ENCODE assay signal across 9 cellular contexts in genomic region chr6:3022765-3023662, GRCh38. TPM values are rescaled to one million over a fixed set of nuclear protein-coding genes. Genes with fewer than 3 reads are reported as not detected.
A peak's percentile ranks its signal among the peaks of the same experiment; 100 is the strongest.
DNase-seq lines count a peak whose midpoint lies in the region; ATAC-seq, FAIRE-seq and TF ChIP-seq lines count a peak whose summit lies in the region.
"Had no signal": no experiment of that assay in that cellular context is flagged by ENCODE, and none has a peak within 500 bp of the region (broad histone marks: within the 10 kb centered on the region; RNA-seq: fewer than 3 reads in every experiment).

No MANE protein-coding gene starts in this region.

- H3K4me1 ChIP-seq in liver (ENCODE audit: control insufficient read depth in 4 of 4, insufficient read depth in 4 of 4, low read length in 3 of 4) (peaks cover 2 to 18% (median 3%) of the 10 kb centered on the region in 4 donors), HepG2 (ENCODE audit: insufficient read depth, low read length) (peaks cover 23% of the 10 kb centered on the region), SJCRH30 (no peaks in the 10 kb centered on the region; the same call in 1 of the 2 replicates), breast epithelium (no peaks in the 10 kb centered on the region), mucosa of descending colon (ENCODE audit: low read depth) (peaks cover 15% of the 10 kb centered on the region), upper lobe of left lung (peaks cover 25 to 40% (median 35%) of the 10 kb centered on the region in 4 donors)

- no peak for TF ChIP-seq CTCF in liver (IDR thresholded peaks at IDR 0.05; ENCODE audit: low read depth, low read length, missing input control)
- TF ChIP-seq CTCF in HepG2 (CRISPR knock-in tag; IDR thresholded peaks at IDR 0.05) = no peak
- no peak for TF ChIP-seq CTCF in breast epithelium (IDR thresholded peaks at IDR 0.05)
- TF ChIP-seq CTCF in mucosa of descending colon (IDR thresholded peaks at IDR 0.05) = no peak
- no peak for TF ChIP-seq CTCF in upper lobe of left lung (IDR thresholded peaks at IDR 0.05)

- DNase-seq in HepG2 (ENCODE audit: low spot score) (no peak), SJCRH30 (peak in 1 of 2 experiments; percentile 15), breast epithelium (ENCODE audit: low spot score in 2 of 2) (no peak), mucosa of descending colon (peak in 2 of 3 donors; percentile 40 to 67), upper lobe of left lung (peak; percentile 56 to 76), NCI-H187 treated with DMSO at 0.1 percent for 48 hours (lab: John Stamatoyannopoulos, UW) (no peak), NCI-H2196 (lab: John Stamatoyannopoulos, UW; ENCODE audit: unreplicated experiment) (no peak)

- H3K4me3 ChIP-seq in liver (ENCODE audit: low read depth in 1 of 3, low read length in 3 of 3) = peak overlapping the region; percentile 47 to 60 (median 49)
- no peak overlapping the region for H3K4me3 ChIP-seq in HepG2 (replicated peaks in 1 of 3; ENCODE audit: insufficient read depth in 1 of 3, low read depth in 2 of 3, low read length in 3 of 3)
- peak overlapping the region; percentile 49 for H3K4me3 ChIP-seq in SJCRH30
- peak overlapping the region; percentile 51 to 69 (median 64) for H3K4me3 ChIP-seq in breast epithelium
- no peak overlapping the region for H3K4me3 ChIP-seq in mucosa of descending colon
- peak overlapping the region; percentile 0 to 55 (median 52) for H3K4me3 ChIP-seq in upper lobe of left lung
- H3K4me3 ChIP-seq: cardiac muscle cell had no signal

- TF ChIP-seq EP300 in HepG2 (IDR thresholded peaks at IDR 0.05; ENCODE audit: low read depth in 2 of 2, low read length in 2 of 2) (no peak), HepG2 (CRISPR knock-in tag; IDR thresholded peaks at IDR 0.05; ENCODE audit: borderline replicate concordance) (no peak), upper lobe of left lung (IDR thresholded peaks at IDR 0.05) (no peak)

- POLR2A ChIA-PET in HepG2 (lab: Yijun Ruan, JAX) = interaction anchor here (1.3 kb wide), 1 partner anchor 31 kb away, joined by 3 read pairs; no protein-coding TSS in a partner anchor

- FAIRE-seq in HepG2 (lab: Jason Lieb, UNC) = no peak

- H3K36me3 ChIP-seq in liver (ENCODE audit: control insufficient read depth in 4 of 4, insufficient read depth in 3 of 4, low read depth in 1 of 4, low read length in 3 of 4) = peaks cover 0 to 14% (median 11%) of the 10 kb centered on the region in 4 donors
- peaks cover 1 to 12% of the 10 kb centered on the region in 2 experiments; a peak in 3 of 5 replicates for H3K36me3 ChIP-seq in HepG2 (replicated peaks in 1 of 2; ENCODE audit: control insufficient read depth in 1 of 2, insufficient read depth in 2 of 2, low read length in 2 of 2)
- no peaks in the 10 kb centered on the region for H3K36me3 ChIP-seq in SJCRH30
- no peaks in the 10 kb centered on the region for H3K36me3 ChIP-seq in breast epithelium
- H3K36me3 ChIP-seq in mucosa of descending colon (ENCODE audit: low read depth) = no peaks in the 10 kb centered on the region
- peaks cover 0 to 19% (median 2%) of the 10 kb centered on the region in 4 donors for H3K36me3 ChIP-seq in upper lobe of left lung

- TF ChIP-seq POLR2A in HepG2 (IDR thresholded peaks at IDR 0.05; ENCODE audit: insufficient read depth in 1 of 2, low read depth in 2 of 2, low read length in 2 of 2) (no peak), breast epithelium (IDR thresholded peaks at IDR 0.05) (no peak), upper lobe of left lung (IDR thresholded peaks at IDR 0.05) (peak in 1 of 4 donors; percentile 8)

- H3K4me2 ChIP-seq in HepG2 (ENCODE audit: low read depth, low read length) = no peak overlapping the region

- H3K9ac ChIP-seq in liver (ENCODE audit: low read depth in 1 of 2, low read length in 2 of 2) = no peak overlapping the region
- no peak overlapping the region for H3K9ac ChIP-seq in HepG2 (ENCODE audit: insufficient read depth, low read depth, low read length)

- TF ChIP-seq RAD21 in liver (IDR thresholded peaks at IDR 0.05) = no peak
- TF ChIP-seq RAD21 in HepG2 (CRISPR knock-in tag; IDR thresholded peaks at IDR 0.05) = no peak

- intact Hi-C loops in HepG2 (cut with micrococcal nuclease; ENCODE audit: unreplicated experiment) (no loop called here), breast epithelium (cut with DNase I; ENCODE audit: low total_unique reads) (no loop called here), mucosa of descending colon (cut with DNase I, micrococcal nuclease) (no loop called here)

- H2AFZ ChIP-seq in HepG2 (ENCODE audit: low read length) = no peak overlapping the region

- no TSS peak for BruUV-seq in HepG2 (replicated peaks; lab: Mats Ljungman, UMichigan)

- H3K27me3 ChIP-seq in liver (ENCODE audit: control insufficient read depth in 4 of 4, insufficient read depth in 4 of 4, low read length in 3 of 4) (no peaks in the 10 kb centered on the region), HepG2 (ENCODE audit: control insufficient read depth in 1 of 2, insufficient read depth in 2 of 2, low read length in 2 of 2) (no peaks in the 10 kb centered on the region), SJCRH30 (no peaks in the 10 kb centered on the region), breast epithelium (no peaks in the 10 kb centered on the region), upper lobe of left lung (no peaks in the 10 kb centered on the region)
- H3K27me3 ChIP-seq: cardiac muscle cell had no signal

- H3K27ac ChIP-seq in liver (ENCODE audit: low read depth in 1 of 2, low read length in 2 of 2) (peak overlapping the region; percentile 78 to 81), HepG2 (ENCODE audit: extremely low read length, insufficient read depth, low read length) (no peak overlapping the region), SJCRH30 (peak overlapping the region; percentile 38; the same call in 1 of the 2 replicates), breast epithelium (peak overlapping the region; percentile 88 to 94), upper lobe of left lung (peak overlapping the region; percentile 85 to 94 (median 90))
- H3K27ac ChIP-seq: cardiac muscle cell had no signal

- H4K20me1 ChIP-seq in HepG2 (ENCODE audit: insufficient read depth, low read length) = no peaks in the 10 kb centered on the region

- CTCF ChIA-PET in HepG2 (lab: Yijun Ruan, JAX; ENCODE audit: low intra/inter-chr PET ratio, low total read pairs) = no interaction called here

- in situ Hi-C loops in HepG2 (cut with HindIII; ENCODE audit: extremely low pct_ligation_motif_present, low pct_unique_long_range_greater_than_20kb) = no loop called here

- WGBS in liver = 46% methylated on average over 26 of the region's 26 CpGs
- WGBS in HepG2 (ENCODE audit: low lambda C conversion rate) = 98% methylated on average over 26 of the region's 26 CpGs
- WGBS in upper lobe of left lung, 2 donors = 36 to 37% methylated on average over 18 to 26 of the region's 26 CpGs

- no peak for ATAC-seq in HepG2
- peak; percentile 23 for ATAC-seq in mucosa of descending colon
- ATAC-seq in upper lobe of left lung (ENCODE audit: low FRiP score in 2 of 2) = peak in 1 of 2 donors; percentile 7

- no peaks in the 10 kb centered on the region for H3K79me2 ChIP-seq in HepG2 (ENCODE audit: insufficient read depth, low read length)

- H3K9me3 ChIP-seq in liver (ENCODE audit: control insufficient read depth in 4 of 4, low read length in 3 of 4) = no peaks in the 10 kb centered on the region
- H3K9me3 ChIP-seq in HepG2 (ENCODE audit: low read length) = no peaks in the 10 kb centered on the region
- no peaks in the 10 kb centered on the region for H3K9me3 ChIP-seq in SJCRH30 (replicated peaks)
- H3K9me3 ChIP-seq in breast epithelium = no peaks in the 10 kb centered on the region
- H3K9me3 ChIP-seq in mucosa of descending colon = no peaks in the 10 kb centered on the region
- no peaks in the 10 kb centered on the region for H3K9me3 ChIP-seq in upper lobe of left lung

RNA-seq across cellular contexts. Expression of gene NQO2, which starts 23.3 kb away (rescaled TPM):
- total RNA-seq in liver = 100 to 1,000 TPM in 1 of 2 donors, 10 to 100 TPM in 1; 11.5 to 124 TPM
- polyA plus RNA-seq in liver = 100 to 1,000 TPM in 1 of 2 donors, 10 to 100 TPM in 1; 61.7 to 127 TPM
- total RNA-seq in HepG2 (2016; rRNA removed; fragmentation: Illumina TruSeq; extraction: Trizol) = 56.5 and 63.0 TPM in 2 replicates
- 44.8 and 70.6 TPM in 2 replicates for total RNA-seq in HepG2 (2016; cell fraction: cytosol; rRNA removed; fragmentation: Illumina TruSeq; extraction: Trizol; ENCODE audit: low read depth)
- 56.8 and 60.6 TPM in 2 replicates for total RNA-seq in HepG2 (2016; cell fraction: insoluble cytoplasmic fraction; rRNA removed; fragmentation: Illumina TruSeq; extraction: Trizol)
- total RNA-seq in HepG2 (2016; cell fraction: membrane; rRNA removed; fragmentation: Illumina TruSeq; extraction: Trizol) = 53.4 and 80.8 TPM in 2 replicates
- total RNA-seq in HepG2 (2016; cell fraction: nucleus; rRNA removed; fragmentation: Illumina TruSeq; extraction: Trizol) = 34.2 and 36.9 TPM in 2 replicates
- polyA plus RNA-seq in HepG2 (2011; rRNA removed) = 27.4 and 32.2 TPM in 2 replicates
- 29.5 and 31.9 TPM in 2 replicates for polyA plus RNA-seq in HepG2 (2011; cell fraction: cytosol; rRNA removed)
- polyA plus RNA-seq in HepG2 (2011; cell fraction: nucleus; rRNA removed) = 30.7 and 34.4 TPM in 2 replicates
- 15.7 and 17.8 TPM in 2 replicates for polyA plus RNA-seq in HepG2 (2012)
- polyA plus RNA-seq in HepG2 (2016; cell fraction: cytosol; fragmentation: Illumina TruSeq; extraction: Trizol; ENCODE audit: low read depth) = 48.7 and 84.9 TPM in 2 replicates
- 61.8 and 64.6 TPM in 2 replicates for polyA plus RNA-seq in HepG2 (2016; cell fraction: insoluble cytoplasmic fraction; fragmentation: Illumina TruSeq; extraction: Trizol; ENCODE audit: low read depth)
- polyA plus RNA-seq in HepG2 (2016; cell fraction: membrane; fragmentation: Illumina TruSeq; extraction: Trizol; ENCODE audit: low read depth) = 49.3 and 82.9 TPM in 2 replicates
- 65.1 and 69.0 TPM in 2 replicates for polyA plus RNA-seq in HepG2 (2016; cell fraction: nucleus; fragmentation: Illumina TruSeq; extraction: Trizol; ENCODE audit: insufficient read depth, low read depth)
- 15.8 and 89.9 TPM in 2 replicates for polyA minus RNA-seq in HepG2 (2011; rRNA and poly(A)+ RNA removed; ENCODE audit: low replicate concordance)
- 9.1 and 15.4 TPM in 2 replicates for polyA minus RNA-seq in HepG2 (2011; cell fraction: cytosol; rRNA and poly(A)+ RNA removed)
- 17.7 and 19.6 TPM in 2 replicates for polyA minus RNA-seq in HepG2 (2011; cell fraction: nucleus; rRNA and poly(A)+ RNA removed)
- 15.4 and 17.5 TPM in 2 replicates for total RNA-seq in SJCRH30 (2014; rRNA removed; shearing (Covaris generic))
- 10 to 100 TPM; 23.6 to 64.6 (median 24.9) TPM for total RNA-seq in breast epithelium
- total RNA-seq in mucosa of descending colon = 10 to 100 TPM; 13.4 to 24.1 (median 23.2) TPM
- total RNA-seq in upper lobe of left lung = 10 to 100 TPM; 10.6 to 34.3 (median 18.6) TPM

RNA-seq across cellular contexts. Expression of gene RIPK1, which starts 45.3 kb away (rescaled TPM):
- 10 to 100 TPM; 14.0 to 27.2 TPM for total RNA-seq in liver
- 10 to 100 TPM in 1 of 2 donors, 1 to 10 TPM in 1; 6.7 to 12.6 TPM for polyA plus RNA-seq in liver
- 10.3 and 15.0 TPM in 2 replicates for total RNA-seq in HepG2 (2016; rRNA removed; fragmentation: Illumina TruSeq; extraction: Trizol)
- 4.5 and 4.9 TPM in 2 replicates for total RNA-seq in HepG2 (2016; cell fraction: cytosol; rRNA removed; fragmentation: Illumina TruSeq; extraction: Trizol; ENCODE audit: low read depth)
- 10.6 and 13.6 TPM in 2 replicates for total RNA-seq in HepG2 (2016; cell fraction: insoluble cytoplasmic fraction; rRNA removed; fragmentation: Illumina TruSeq; extraction: Trizol)
- total RNA-seq in HepG2 (2016; cell fraction: membrane; rRNA removed; fragmentation: Illumina TruSeq; extraction: Trizol) = 5.4 and 6.4 TPM in 2 replicates
- total RNA-seq in HepG2 (2016; cell fraction: nucleus; rRNA removed; fragmentation: Illumina TruSeq; extraction: Trizol) = 7.4 and 9.7 TPM in 2 replicates
- polyA plus RNA-seq in HepG2 (2011; rRNA removed) = 9.0 and 10.7 TPM in 2 replicates
- polyA plus RNA-seq in HepG2 (2011; cell fraction: cytosol; rRNA removed) = 6.2 and 9.2 TPM in 2 replicates
- 9.5 and 13.1 TPM in 2 replicates for polyA plus RNA-seq in HepG2 (2011; cell fraction: nucleus; rRNA removed)
- 7.6 and 10.8 TPM in 2 replicates for polyA plus RNA-seq in HepG2 (2012)
- 0.89 and 0.95 TPM in 2 replicates for polyA plus RNA-seq in HepG2 (2016; cell fraction: cytosol; fragmentation: Illumina TruSeq; extraction: Trizol; ENCODE audit: low read depth)
- 11.8 and 12.1 TPM in 2 replicates for polyA plus RNA-seq in HepG2 (2016; cell fraction: insoluble cytoplasmic fraction; fragmentation: Illumina TruSeq; extraction: Trizol; ENCODE audit: low read depth)
- polyA plus RNA-seq in HepG2 (2016; cell fraction: membrane; fragmentation: Illumina TruSeq; extraction: Trizol; ENCODE audit: low read depth) = 2.3 and 2.7 TPM in 2 replicates
- 19.4 and 21.2 TPM in 2 replicates for polyA plus RNA-seq in HepG2 (2016; cell fraction: nucleus; fragmentation: Illumina TruSeq; extraction: Trizol; ENCODE audit: insufficient read depth, low read depth)
- 5.4 and 9.3 TPM in 2 replicates for polyA minus RNA-seq in HepG2 (2011; rRNA and poly(A)+ RNA removed; ENCODE audit: low replicate concordance)
- polyA minus RNA-seq in HepG2 (2011; cell fraction: cytosol; rRNA and poly(A)+ RNA removed) = 5.8 and 8.9 TPM in 2 replicates
- polyA minus RNA-seq in HepG2 (2011; cell fraction: nucleus; rRNA and poly(A)+ RNA removed) = 8.9 and 13.7 TPM in 2 replicates
- 6.1 and 7.3 TPM in 2 replicates for total RNA-seq in SJCRH30 (2014; rRNA removed; shearing (Covaris generic))
- 10 to 100 TPM; 23.8 to 38.9 (median 26.2) TPM for total RNA-seq in breast epithelium
- total RNA-seq in mucosa of descending colon = 10 to 100 TPM; 33.1 to 41.9 (median 35.8) TPM
- 10 to 100 TPM; 20.6 to 35.6 (median 26.6) TPM for total RNA-seq in upper lobe of left lung

RNA-seq across cellular contexts. Expression of gene SERPINB6, which starts 51.6 kb away (rescaled TPM):
- total RNA-seq in liver (10 to 100 TPM; 24.0 to 31.2 TPM), HepG2 (2016; rRNA removed; fragmentation: Illumina TruSeq; extraction: Trizol) (38.2 and 44.8 TPM in 2 replicates), breast epithelium (100 to 1,000 TPM; 100 to 146 (median 137) TPM), mucosa of descending colon (100 to 1,000 TPM; 134 to 147 (median 142) TPM), upper lobe of left lung (100 to 1,000 TPM; 133 to 181 (median 150) TPM)
- polyA plus RNA-seq in liver (10 to 100 TPM; 32.3 to 32.4 TPM), HepG2 (2011; rRNA removed) (61.3 and 63.6 TPM in 2 replicates)
- 16.6 and 17.4 TPM in 2 replicates for total RNA-seq in HepG2 (2016; cell fraction: cytosol; rRNA removed; fragmentation: Illumina TruSeq; extraction: Trizol; ENCODE audit: low read depth)
- total RNA-seq in HepG2 (2016; cell fraction: insoluble cytoplasmic fraction; rRNA removed; fragmentation: Illumina TruSeq; extraction: Trizol) = 38.2 and 41.7 TPM in 2 replicates
- 24.5 and 25.6 TPM in 2 replicates for total RNA-seq in HepG2 (2016; cell fraction: membrane; rRNA removed; fragmentation: Illumina TruSeq; extraction: Trizol)
- 23.7 and 24.1 TPM in 2 replicates for total RNA-seq in HepG2 (2016; cell fraction: nucleus; rRNA removed; fragmentation: Illumina TruSeq; extraction: Trizol)
- polyA plus RNA-seq in HepG2 (2011; cell fraction: cytosol; rRNA removed) = 64.8 and 79.1 TPM in 2 replicates
- polyA plus RNA-seq in HepG2 (2011; cell fraction: nucleus; rRNA removed) = 72.8 and 85.1 TPM in 2 replicates
- 43.2 and 44.3 TPM in 2 replicates for polyA plus RNA-seq in HepG2 (2012)
- polyA plus RNA-seq in HepG2 (2016; cell fraction: cytosol; fragmentation: Illumina TruSeq; extraction: Trizol; ENCODE audit: low read depth) = 22.2 and 23.2 TPM in 2 replicates
- polyA plus RNA-seq in HepG2 (2016; cell fraction: insoluble cytoplasmic fraction; fragmentation: Illumina TruSeq; extraction: Trizol; ENCODE audit: low read depth) = 57.5 and 58.5 TPM in 2 replicates
- 27.2 and 27.5 TPM in 2 replicates for polyA plus RNA-seq in HepG2 (2016; cell fraction: membrane; fragmentation: Illumina TruSeq; extraction: Trizol; ENCODE audit: low read depth)
- polyA plus RNA-seq in HepG2 (2016; cell fraction: nucleus; fragmentation: Illumina TruSeq; extraction: Trizol; ENCODE audit: insufficient read depth, low read depth) = 53.5 and 56.5 TPM in 2 replicates
- 58.5 and 190 TPM in 2 replicates for polyA minus RNA-seq in HepG2 (2011; rRNA and poly(A)+ RNA removed; ENCODE audit: low replicate concordance)
- 36.4 and 38.5 TPM in 2 replicates for polyA minus RNA-seq in HepG2 (2011; cell fraction: cytosol; rRNA and poly(A)+ RNA removed)
- polyA minus RNA-seq in HepG2 (2011; cell fraction: nucleus; rRNA and poly(A)+ RNA removed) = 45.4 and 45.6 TPM in 2 replicates
- total RNA-seq in SJCRH30 (2014; rRNA removed; shearing (Covaris generic)) = 60.4 and 62.5 TPM in 2 replicates

Comparison
In these comparisons a context has a peak if more than half of its experiments do, and no peak if none do; other contexts are left out.
1. H3K4me3 ChIP-seq: peak in liver (3 of 3), SJCRH30 (single experiment), breast epithelium (3 of 3) and upper lobe of left lung (4 of 4); none in HepG2 (0 of 3) and mucosa of descending colon (single experiment).
2. DNase-seq: peak in mucosa of descending colon (2 of 3) and upper lobe of left lung (2 of 2); none in HepG2 (single experiment), breast epithelium (0 of 2), NCI-H187 treated with DMSO at 0.1 percent for 48 hours (single experiment) and NCI-H2196 (single experiment).